Comparison of ENCODE assay signal across 16 cellular contexts in the genomic region with DNA sequence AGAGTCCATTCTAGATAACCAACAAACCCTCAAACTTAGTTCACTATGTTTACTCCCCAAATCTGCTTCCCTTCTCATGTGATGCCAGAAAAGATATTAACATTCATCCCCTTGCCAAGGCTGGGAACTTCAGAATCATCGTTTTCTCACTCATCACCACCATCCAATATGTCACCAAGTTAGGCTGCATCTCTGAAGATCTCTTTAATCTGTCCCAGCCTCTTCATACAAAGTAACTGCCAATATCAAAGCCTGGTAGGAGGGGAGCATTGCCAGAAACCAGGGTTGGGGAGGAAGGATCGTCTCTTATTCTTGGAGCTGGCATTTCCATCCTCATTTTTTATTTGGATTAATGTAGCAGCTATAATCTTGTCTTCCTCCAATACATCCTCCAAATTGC.
"Had no signal": no experiment of that assay in that cellular context is flagged by ENCODE, and none has a peak within 500 bp of the region (broad histone marks: within the 10 kb centered on the region; RNA-seq: fewer than 3 reads in every experiment).

No MANE protein-coding gene starts in this region.

- H3K9me3 ChIP-seq: esophagus squamous epithelium, right atrium auricular region, uterus had no signal

- DNase-seq: activated CD4-positive, alpha-beta T cell treated with anti-CD3 and anti-CD28 coated beads, Interleukin-2, amount 50 U/mL, for 1 hour; activated gamma-delta T cell; activated naive CD8-positive, alpha-beta T cell treated with anti-CD3 and anti-CD28 coated beads, Interleukin-2, amount 50 U/mL, for 24 hours; activated T-cell treated with anti-CD3 and anti-CD28 coated beads, Interleukin-2, amount 50 U/mL, for 1 hour; esophagus squamous epithelium; foreskin fibroblast; head of caudate nucleus; left lung; natural killer cell; nucleus accumbens; small intestine; stomach; uterus had no signal

- H3K27ac ChIP-seq: esophagus squamous epithelium, left lung, right atrium auricular region, stomach, uterus had no signal

- H3K4me3 ChIP-seq: esophagus squamous epithelium, left lung, right atrium auricular region, stomach, uterus had no signal

- ATAC-seq: activated naive CD8-positive, alpha-beta T cell treated with anti-CD3 and anti-CD28 coated beads, Interleukin-2, amount 50 U/mL, for 24 hours; left lung; natural killer cell had no signal

- FAIRE-seq: astrocyte, endometrium, small intestine had no signal

- H3K36me3 ChIP-seq: esophagus squamous epithelium, left lung, right atrium auricular region, stomach, uterus had no signal

- H3K27me3 ChIP-seq: esophagus squamous epithelium, left lung, right atrium auricular region, stomach, uterus had no signal
